29 cellular contexts compared by ENCODE assay signal in genomic region chr6:130075879-130076278, GRCh38. TPM values are rescaled to one million over a fixed set of nuclear protein-coding genes. Genes with fewer than 3 reads are reported as not detected.
DNase-seq lines count a peak whose midpoint lies in the region; ATAC-seq lines count a peak whose summit lies in the region.
"Had no signal": no experiment of that assay in that cellular context is flagged by ENCODE, and none has a peak within 500 bp of the region (broad histone marks: within the 10 kb centered on the region; RNA-seq: fewer than 3 reads in every experiment).

No MANE protein-coding gene starts in this region.

- peaks cover 32% of the 10 kb centered on the region for H3K4me1 Mint-ChIP-seq in activated CD8-positive, alpha-beta memory T cell treated with anti-CD3 and anti-CD28 coated beads, Interleukin-2, amount 10 ng/mL, durations not matched to agents 7 days and 5 days
- H3K4me1 Mint-ChIP-seq in activated T-helper 17 cell treated with anti-CD3 and anti-CD28 coated beads, Interleukin-2, amount 50 U/mL, for 72 hours, result peaks cover 18% of the 10 kb centered on the region
- H3K4me1 Mint-ChIP-seq in stimulated activated memory B cell treated with anti-CD40 and anti-IgM and Interleukin-4, amounts not matched to agents 10 μg/mL and 1 μg/mL and 100 μg/mL, for 72 hours, result peaks cover 13% of the 10 kb centered on the region
- H3K4me1 Mint-ChIP-seq: nephron had no signal

- H3K27me3 ChIP-seq in effector memory CD4-positive, alpha-beta T cell (replicated peaks; ENCODE audit: control insufficient read depth, insufficient read depth, low read length, poor library complexity, severe bottlenecking), result no peaks in the 10 kb centered on the region
- H3K27me3 ChIP-seq: ovary had no signal

- H3K4me3 Mint-ChIP-seq in activated CD8-positive, alpha-beta memory T cell treated with anti-CD3 and anti-CD28 coated beads, Interleukin-2, amount 10 ng/mL, durations not matched to agents 7 days and 5 days, result no peak overlapping the region
- H3K4me3 Mint-ChIP-seq in activated T-helper 17 cell treated with anti-CD3 and anti-CD28 coated beads, Interleukin-2, amount 50 U/mL, for 72 hours, result peak overlapping the region; percentile 2
- H3K4me3 Mint-ChIP-seq in stimulated activated memory B cell treated with anti-CD40 and anti-IgM and Interleukin-4, amounts not matched to agents 10 μg/mL and 1 μg/mL and 100 μg/mL, for 72 hours, result no peak overlapping the region
- H3K4me3 Mint-ChIP-seq: activated CD4-positive, alpha-beta memory T cell treated with anti-CD3 and anti-CD28 coated beads, Interleukin-2, amount 10 ng/mL, durations not matched to agents 7 days and 5 days; CD4-positive, alpha-beta memory T cell; dendritic cell treated with granulocyte-macrophage colony-stimulating factor and Interleukin-4, amounts not matched to agents 40 ng/mL and 50 ng/mL, for 4 days; endodermal cell; H9; nephron had no signal

- H3K27ac ChIP-seq in effector memory CD4-positive, alpha-beta T cell (ENCODE audit: insufficient read depth, low read length, poor library complexity, severe bottlenecking), result no peak overlapping the region
- H3K27ac ChIP-seq: ovary, thoracic aorta had no signal

- H3K9me3 Mint-ChIP-seq in activated CD8-positive, alpha-beta memory T cell treated with anti-CD3 and anti-CD28 coated beads, Interleukin-2, amount 10 ng/mL, durations not matched to agents 7 days and 5 days (ENCODE audit: low read depth), result no peaks in the 10 kb centered on the region
- H3K9me3 Mint-ChIP-seq in activated T-helper 17 cell treated with anti-CD3 and anti-CD28 coated beads, Interleukin-2, amount 50 U/mL, for 72 hours, result no peaks in the 10 kb centered on the region
- no peaks in the 10 kb centered on the region for H3K9me3 Mint-ChIP-seq in stimulated activated memory B cell treated with anti-CD40 and anti-IgM and Interleukin-4, amounts not matched to agents 10 μg/mL and 1 μg/mL and 100 μg/mL, for 72 hours
- H3K9me3 Mint-ChIP-seq: activated CD4-positive, alpha-beta memory T cell treated with anti-CD3 and anti-CD28 coated beads, Interleukin-2, amount 10 ng/mL, durations not matched to agents 7 days and 5 days; activated naive CD4-positive, alpha-beta T cell treated with anti-CD3 and anti-CD28 coated beads, Interleukin-2, amount 50 U/mL, for 72 hours; CD4-positive, alpha-beta memory T cell; dendritic cell treated with granulocyte-macrophage colony-stimulating factor and Interleukin-4, amounts not matched to agents 40 ng/mL and 50 ng/mL, for 4 days; endodermal cell; H9; nephron had no signal

- peaks cover 17% of the 10 kb centered on the region for H3K36me3 Mint-ChIP-seq in activated CD8-positive, alpha-beta memory T cell treated with anti-CD3 and anti-CD28 coated beads, Interleukin-2, amount 10 ng/mL, durations not matched to agents 7 days and 5 days
- H3K36me3 Mint-ChIP-seq in activated T-helper 17 cell treated with anti-CD3 and anti-CD28 coated beads, Interleukin-2, amount 50 U/mL, for 72 hours (ENCODE audit: low read depth), result peaks cover 60% of the 10 kb centered on the region
- H3K36me3 Mint-ChIP-seq in stimulated activated memory B cell treated with anti-CD40 and anti-IgM and Interleukin-4, amounts not matched to agents 10 μg/mL and 1 μg/mL and 100 μg/mL, for 72 hours, result peaks cover 45% of the 10 kb centered on the region
- H3K36me3 Mint-ChIP-seq: activated naive CD4-positive, alpha-beta T cell treated with anti-CD3 and anti-CD28 coated beads, Interleukin-2, amount 50 U/mL, for 72 hours had no signal

- no peaks in the 10 kb centered on the region for H3K27me3 Mint-ChIP-seq in activated CD8-positive, alpha-beta memory T cell treated with anti-CD3 and anti-CD28 coated beads, Interleukin-2, amount 10 ng/mL, durations not matched to agents 7 days and 5 days
- no peaks in the 10 kb centered on the region for H3K27me3 Mint-ChIP-seq in activated T-helper 17 cell treated with anti-CD3 and anti-CD28 coated beads, Interleukin-2, amount 50 U/mL, for 72 hours
- H3K27me3 Mint-ChIP-seq in stimulated activated memory B cell treated with anti-CD40 and anti-IgM and Interleukin-4, amounts not matched to agents 10 μg/mL and 1 μg/mL and 100 μg/mL, for 72 hours, result no peaks in the 10 kb centered on the region
- H3K27me3 Mint-ChIP-seq: activated CD4-positive, alpha-beta memory T cell treated with anti-CD3 and anti-CD28 coated beads, Interleukin-2, amount 10 ng/mL, durations not matched to agents 7 days and 5 days; CD4-positive, alpha-beta memory T cell; dendritic cell treated with granulocyte-macrophage colony-stimulating factor and Interleukin-4, amounts not matched to agents 40 ng/mL and 50 ng/mL, for 4 days had no signal

- no peak overlapping the region for H3K4me3 ChIP-seq in effector memory CD4-positive, alpha-beta T cell (ENCODE audit: insufficient read depth, low read depth, low read length, poor library complexity, severe bottlenecking)
- H3K4me3 ChIP-seq: lung, ovary, thoracic aorta had no signal

- peaks cover 4% of the 10 kb centered on the region for H3K4me1 ChIP-seq in effector memory CD4-positive, alpha-beta T cell (ENCODE audit: control insufficient read depth, insufficient read depth, low read length, poor library complexity, severe bottlenecking)

- peak overlapping the region; percentile 5 for H3K27ac Mint-ChIP-seq in activated CD8-positive, alpha-beta memory T cell treated with anti-CD3 and anti-CD28 coated beads, Interleukin-2, amount 10 ng/mL, durations not matched to agents 7 days and 5 days
- H3K27ac Mint-ChIP-seq in activated T-helper 17 cell treated with anti-CD3 and anti-CD28 coated beads, Interleukin-2, amount 50 U/mL, for 72 hours, result peak overlapping the region; percentile 24
- peak overlapping the region; percentile 7 for H3K27ac Mint-ChIP-seq in stimulated activated memory B cell treated with anti-CD40 and anti-IgM and Interleukin-4, amounts not matched to agents 10 μg/mL and 1 μg/mL and 100 μg/mL, for 72 hours
- H3K27ac Mint-ChIP-seq: activated CD4-positive, alpha-beta memory T cell treated with anti-CD3 and anti-CD28 coated beads, Interleukin-2, amount 10 ng/mL, durations not matched to agents 7 days and 5 days; activated naive CD4-positive, alpha-beta T cell treated with anti-CD3 and anti-CD28 coated beads, Interleukin-2, amount 50 U/mL, for 72 hours; dendritic cell treated with granulocyte-macrophage colony-stimulating factor and Interleukin-4, amounts not matched to agents 40 ng/mL and 50 ng/mL, for 4 days; endodermal cell; nephron had no signal

- ATAC-seq in activated CD8-positive, alpha-beta memory T cell treated with anti-CD3 and anti-CD28 coated beads, Interleukin-2, amount 10 ng/mL, durations not matched to agents 7 days and 5 days, result peak; percentile 23
- ATAC-seq in activated T-helper 17 cell treated with anti-CD3 and anti-CD28 coated beads, Interleukin-2, amount 50 U/mL, for 72 hours (replicated peaks), result peak; percentile 35
- no peak for ATAC-seq in stimulated activated memory B cell treated with anti-CD40 and anti-IgM and Interleukin-4, amounts not matched to agents 10 μg/mL and 1 μg/mL and 100 μg/mL, for 72 hours
- no peak for ATAC-seq in GM21529 (IDR thresholded peaks at IDR 0.05; ENCODE audit: unreplicated experiment)
- ATAC-seq: activated naive CD4-positive, alpha-beta T cell treated with anti-CD3 and anti-CD28 coated beads, Interleukin-2, amount 50 U/mL, for 72 hours; HepG2; left cardiac atrium; PC-3 had no signal

- no peaks in the 10 kb centered on the region for H3K9me3 ChIP-seq in effector memory CD4-positive, alpha-beta T cell (ENCODE audit: control insufficient read depth, low read length)
- H3K9me3 ChIP-seq: ovary, thoracic aorta had no signal

- CTCF ChIA-PET in activated CD8-positive, alpha-beta memory T cell treated with anti-CD3 and anti-CD28 coated beads, Interleukin-2, amount 10 ng/mL, durations not matched to agents 7 days and 5 days (lab: Charles Lee), result interaction anchor here (0.9 to 3.5 kb wide), 5 partner anchors 10 to 206 kb away, joined by 3 to 10 read pairs (median 5); no protein-coding TSS in a partner anchor

- no peak for DNase-seq in activated CD8-positive, alpha-beta memory T cell treated with anti-CD3 and anti-CD28 coated beads, Interleukin-2, amount 10 ng/mL, durations not matched to agents 7 days and 5 days
- DNase-seq in activated CD8-positive, alpha-beta memory T cell treated with anti-CD3 and anti-CD28 coated beads, Interleukin-2, amount 50 U/mL, for 48 hours, result no peak
- peak; percentile 16 for DNase-seq in fibroblast of peridontal ligament (ENCODE audit: extremely low read depth)
- DNase-seq in iPS-NIHi7 (ENCODE audit: extremely low spot score), result no peak
- no peak for DNase-seq in effector memory CD4-positive, alpha-beta T cell
- DNase-seq: activated CD4-positive, alpha-beta memory T cell treated with anti-CD3 and anti-CD28 coated beads, Interleukin-2, amount 10 ng/mL, durations not matched to agents 7 days and 5 days; caudate nucleus; endodermal cell; H9; hippocampal formation; left cardiac atrium; NCI-H1436 treated with DMSO at 0.1 percent for 48 hours; NCI-H2081 treated with DMSO at 0.1 percent for 48 hours; NCI-H2227 treated with DMSO at 0.1 percent for 48 hours; NCI-H526; NK-92 treated with Interleukin-12 subunit alpha and Interleukin-12 subunit beta, amount 100 ng/mL, for 24 hours; ovary; stimulated activated naive CD4-positive, alpha-beta T cell treated with Interleukin-2 at 50 U/mL for 16 hours had no signal

- no peaks in the 10 kb centered on the region for H3K36me3 ChIP-seq in effector memory CD4-positive, alpha-beta T cell (ENCODE audit: control insufficient read depth, insufficient read depth, low read length)
- H3K36me3 ChIP-seq: ovary had no signal

RNA-seq across cellular contexts. Expression of gene L3MBTL3, which starts 57.5 kb away (rescaled TPM):
- 10 to 100 TPM; 15.4 to 25.6 TPM for total RNA-seq in activated CD8-positive, alpha-beta memory T cell treated with anti-CD3 and anti-CD28 coated beads, Interleukin-2, amount 10 ng/mL, durations not matched to agents 7 days and 5 days
- total RNA-seq in activated T-helper 17 cell treated with anti-CD3 and anti-CD28 coated beads, Interleukin-2, amount 50 U/mL, for 72 hours, result 1 to 10 TPM; 4.4 to 5.9 TPM

Comparison
In these comparisons a context has a peak if more than half of its experiments do, and no peak if none do; other contexts are left out.
1. ATAC-seq: peak in activated CD8-positive, alpha-beta memory T cell treated with anti-CD3 and anti-CD28 coated beads, Interleukin-2, amount 10 ng/mL, durations not matched to agents 7 days and 5 days (single experiment) and activated T-helper 17 cell treated with anti-CD3 and anti-CD28 coated beads, Interleukin-2, amount 50 U/mL, for 72 hours (single experiment); none in stimulated activated memory B cell treated with anti-CD40 and anti-IgM and Interleukin-4, amounts not matched to agents 10 μg/mL and 1 μg/mL and 100 μg/mL, for 72 hours (single experiment) and GM21529 (single experiment).
2. Peak in every context shown above with its lines, with median percentiles within 50 percentile points of each other: H3K27ac Mint-ChIP-seq.